In the genomic region with DNA sequence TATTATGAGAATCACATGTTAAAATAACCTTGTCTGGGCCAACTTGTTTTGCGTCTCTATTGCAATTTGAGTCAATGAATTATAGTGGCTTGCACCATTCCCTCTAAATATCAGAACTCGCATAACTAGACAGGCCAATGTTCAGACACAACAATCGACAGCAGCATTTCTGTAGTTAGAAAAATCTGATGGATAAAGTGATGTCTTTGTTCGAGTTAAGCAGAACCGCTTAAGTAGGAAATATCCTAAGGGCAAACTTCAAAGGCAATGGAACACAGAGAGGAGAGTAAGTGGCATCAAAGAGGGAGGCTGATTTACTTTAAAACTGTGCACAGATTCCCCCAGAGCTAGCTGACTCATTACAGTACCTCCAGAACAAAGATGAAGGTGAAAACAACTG, we compare ENCODE assay signal across 25 cellular contexts.
DNase-seq lines count a peak whose midpoint lies in the region; FAIRE-seq and TF ChIP-seq lines count a peak whose summit lies in the region.
"Had no signal": no experiment of that assay in that cellular context is flagged by ENCODE, and none has a peak within 500 bp of the region (broad histone marks: within the 10 kb centered on the region; RNA-seq: fewer than 3 reads in every experiment).

No MANE protein-coding gene starts in this region.

- H3K9me3 ChIP-seq in mammary epithelial cell (replicated peaks; ENCODE audit: insufficient read depth, low read length) (no peaks in the 10 kb centered on the region), trophoblast cell (ENCODE audit: insufficient read depth, low read depth, low read length) (peaks cover 4% of the 10 kb centered on the region), sigmoid colon (no peaks in the 10 kb centered on the region)
- H3K9me3 ChIP-seq: A549, BE2C had no signal

- H3K27ac Mint-ChIP-seq in MCF 10A (ENCODE audit: low read depth, unreplicated experiment), result no peak overlapping the region
- H3K27ac Mint-ChIP-seq: CD14-positive monocyte; CD4-positive, alpha-beta memory T cell; CD4-positive, CD25-positive, alpha-beta regulatory T cell; CD8-positive, alpha-beta memory T cell had no signal

- no peak overlapping the region for H3K18ac ChIP-seq in trophoblast cell (ENCODE audit: low read length)

- no peak for FAIRE-seq in H54 (lab: Jason Lieb, UNC)
- FAIRE-seq: A549, D721Med, G401.6, GM12891, GM19239 had no signal

- TF ChIP-seq POLR2A in sigmoid colon (IDR thresholded peaks at IDR 0.05), result no peak
- no peak for TF ChIP-seq POLR2A in H54 (IDR thresholded peaks at IDR 0.05; ENCODE audit: low read depth, low read length)

- peak overlapping the region; percentile 26 for H2AFZ ChIP-seq in mammary epithelial cell (ENCODE audit: low read depth, low read length)
- no peak overlapping the region for H2AFZ ChIP-seq in trophoblast cell (ENCODE audit: insufficient read depth, low read length, poor library complexity)

- peaks cover 10% of the 10 kb centered on the region for H3K9me3 Mint-ChIP-seq in MCF 10A (ENCODE audit: unreplicated experiment)
- H3K9me3 Mint-ChIP-seq: CD8-positive, alpha-beta memory T cell had no signal

- H3K4me1 ChIP-seq in mammary epithelial cell (ENCODE audit: insufficient read depth, low read length) (no peaks in the 10 kb centered on the region), trophoblast cell (ENCODE audit: control insufficient read depth in 1 of 2, insufficient read depth in 2 of 2, low read length in 2 of 2) (peaks cover 0 to 2% of the 10 kb centered on the region in 2 experiments), sigmoid colon (no peaks in the 10 kb centered on the region)
- H3K4me1 ChIP-seq: A549, BE2C, BLaER1, Caco-2 had no signal

- no peaks in the 10 kb centered on the region for H4K20me1 ChIP-seq in mammary epithelial cell (ENCODE audit: insufficient read depth, low read length)
- H4K20me1 ChIP-seq: BLaER1 had no signal

- no peak for TF ChIP-seq CTCF in mammary epithelial cell (conservative IDR thresholded peaks at IDR 0.05 in 1 of 2, IDR thresholded peaks at IDR 0.05 in 1 of 2; ENCODE audit: extremely low read depth in 1 of 2, insufficient read depth in 1 of 2, low read depth in 1 of 2, low read length in 2 of 2)
- TF ChIP-seq CTCF in MCF 10A (IDR thresholded peaks at IDR 0.05; ENCODE audit: unreplicated experiment), result no peak
- TF ChIP-seq CTCF in sigmoid colon (IDR thresholded peaks at IDR 0.05), result no peak

- dilution Hi-C loops in mammary epithelial cell (cut with HindIII; ENCODE audit: low sequenced_read_pairs), result no loop called here

- no peak for TF ChIP-seq EP300 in sigmoid colon (IDR thresholded peaks at IDR 0.05)

- no peaks in the 10 kb centered on the region for H3K4me1 Mint-ChIP-seq in MCF 10A (ENCODE audit: insufficient read depth, unreplicated experiment)
- H3K4me1 Mint-ChIP-seq: CD14-positive monocyte; CD4-positive, alpha-beta memory T cell; CD4-positive, CD25-positive, alpha-beta regulatory T cell; CD8-positive, alpha-beta memory T cell had no signal

- H3K27me3 Mint-ChIP-seq in MCF 10A (ENCODE audit: insufficient read depth, unreplicated experiment), result no peaks in the 10 kb centered on the region
- H3K27me3 Mint-ChIP-seq: CD4-positive, CD25-positive, alpha-beta regulatory T cell had no signal

- no peak overlapping the region for H4K91ac ChIP-seq in trophoblast cell (ENCODE audit: low read depth, low read length)

- H3K4me3 ChIP-seq in mammary epithelial cell (replicated peaks in 1 of 3; ENCODE audit: insufficient read depth in 1 of 3, low read depth in 2 of 3, low read length in 3 of 3) (no peak overlapping the region), trophoblast cell (ENCODE audit: low read depth, low read length) (no peak overlapping the region), sigmoid colon (no peak overlapping the region)
- H3K4me3 ChIP-seq: A549, BLaER1 had no signal

- H3K14ac ChIP-seq in trophoblast cell (ENCODE audit: low read length), result no peak overlapping the region

- no peak overlapping the region for H2BK120ac ChIP-seq in trophoblast cell (ENCODE audit: insufficient read depth, low read length, poor library complexity)

- H3K4me2 ChIP-seq in mammary epithelial cell (ENCODE audit: insufficient read depth, low read depth, low read length) (no peak overlapping the region), trophoblast cell (ENCODE audit: low read length) (no peak overlapping the region)
- H3K4me2 ChIP-seq: A549, BLaER1 had no signal

- H3K23ac ChIP-seq in trophoblast cell (ENCODE audit: low read length), result no peak overlapping the region

- H3K79me1 ChIP-seq in trophoblast cell (ENCODE audit: low read length), result no peaks in the 10 kb centered on the region

- no peak overlapping the region for H3K4ac ChIP-seq in trophoblast cell (ENCODE audit: low read depth, low read length)

- H3K79me2 ChIP-seq in mammary epithelial cell (ENCODE audit: insufficient read depth, low read length), result no peaks in the 10 kb centered on the region
- no peaks in the 10 kb centered on the region for H3K79me2 ChIP-seq in trophoblast cell (ENCODE audit: control insufficient read depth, insufficient read depth, low read length, poor library complexity)

- H2BK12ac ChIP-seq in trophoblast cell (ENCODE audit: low read length), result no peak overlapping the region

- no peak overlapping the region for H3K4me3 Mint-ChIP-seq in MCF 10A (ENCODE audit: unreplicated experiment)
- H3K4me3 Mint-ChIP-seq: CD14-positive monocyte; CD4-positive, alpha-beta memory T cell; CD4-positive, CD25-positive, alpha-beta regulatory T cell; CD8-positive, alpha-beta memory T cell had no signal

- in situ Hi-C loops in mammary epithelial cell (cut with MboI; ENCODE audit: low sequenced_read_pairs in 2 of 2), result no loop called here
- in situ Hi-C loops in SK-MEL-5 (cut with HindIII; ENCODE audit: low pct_unique_long_range_greater_than_20kb, low sequenced_read_pairs), result no loop called here
- in situ Hi-C loops in ACHN (cut with HindIII; ENCODE audit: low pct_ligation_motif_present, low pct_unique_long_range_greater_than_20kb, low sequenced_read_pairs), result no loop called here

- no peak overlapping the region for H2BK5ac ChIP-seq in trophoblast cell (ENCODE audit: low read depth, low read length, poor library complexity)

- H3K27ac ChIP-seq in mammary epithelial cell (ENCODE audit: insufficient read depth, low read depth, low read length) (no peak overlapping the region), trophoblast cell (ENCODE audit: low read depth, low read length) (peak overlapping the region; percentile 39), sigmoid colon (no peak overlapping the region)
- H3K27ac ChIP-seq: 22Rv1, A549, BLaER1 had no signal

- H3K36me3 Mint-ChIP-seq in MCF 10A (ENCODE audit: insufficient read depth, unreplicated experiment), result no peaks in the 10 kb centered on the region
- H3K36me3 Mint-ChIP-seq: CD14-positive monocyte; CD4-positive, alpha-beta memory T cell; CD4-positive, CD25-positive, alpha-beta regulatory T cell; CD8-positive, alpha-beta memory T cell had no signal

- BruUV-seq in mammary epithelial cell (replicated peaks; lab: Mats Ljungman, UMichigan), result no TSS peak
- BruUV-seq in MCF 10A (replicated peaks; lab: Mats Ljungman, UMichigan), result no TSS peak

- H4K12ac ChIP-seq in trophoblast cell (ENCODE audit: low read depth, low read length), result no peak overlapping the region

- H3K36me3 ChIP-seq in mammary epithelial cell (ENCODE audit: insufficient read depth, low read length), result no peaks in the 10 kb centered on the region
- no peaks in the 10 kb centered on the region for H3K36me3 ChIP-seq in trophoblast cell (ENCODE audit: control insufficient read depth in 1 of 2, insufficient read depth in 2 of 2, low read length in 2 of 2)
- no peaks in the 10 kb centered on the region for H3K36me3 ChIP-seq in sigmoid colon
- H3K36me3 ChIP-seq: BE2C, BLaER1 had no signal

- H3K9ac ChIP-seq in mammary epithelial cell (ENCODE audit: insufficient read depth, low read length) (no peak overlapping the region), trophoblast cell (ENCODE audit: low read length) (no peak overlapping the region)
- H3K9ac ChIP-seq: BLaER1 had no signal

- CTCF ChIA-PET in mammary epithelial cell (lab: Charles Lee; ENCODE audit: low non-redundant PET) (no interaction called here), MCF 10A (lab: Yijun Ruan, JAX) (interaction anchor here (1.8 kb wide), 1 partner anchor 79 kb away, joined by 4 read pairs; no protein-coding TSS in a partner anchor)

- intact Hi-C loops in mammary epithelial cell (cut with micrococcal nuclease) (no loop called here), MCF 10A (cut with micrococcal nuclease) (no loop called here), sigmoid colon (cut with DNase I) (no loop called here)

- 17% methylated on average over 5 of the region's 5 CpGs for WGBS in mammary epithelial cell (ENCODE audit: low coverage, missing lambda C conversion rate)
- WGBS in trophoblast cell (ENCODE audit: extremely low coverage, insufficient coverage, insufficient read length), result no CpG with 5 or more reads among the region's 5 CpGs
- WGBS in sigmoid colon, 2 donors, result 86 to 87% methylated on average over 5 of the region's 5 CpGs

- H4K8ac ChIP-seq in trophoblast cell (ENCODE audit: low read depth, low read length), result no peak overlapping the region

- no peak overlapping the region for H2AK5ac ChIP-seq in trophoblast cell (ENCODE audit: low read length)

- POLR2A ChIA-PET in MCF 10A (lab: Yijun Ruan, JAX), result no interaction called here

- DNase-seq in mammary epithelial cell, result no peak
- DNase-seq in MCF 10A (ENCODE audit: unreplicated experiment), result no peak
- peak; percentile 58 for DNase-seq in SK-MEL-5 (ENCODE audit: low read depth, low spot score)
- DNase-seq in islet precursor cell, result peak; percentile 62
- DNase-seq in trophoblast cell, result no peak
- DNase-seq in ACHN, result no peak
- no peak for DNase-seq in sigmoid colon
- no peak for DNase-seq in H54 (ENCODE audit: insufficient read length, low spot score)
- DNase-seq: BE2C; C1 segment of cervical spinal cord; Caco-2; Calu3; CD4-positive, alpha-beta memory T cell; CD4-positive, CD25-positive, alpha-beta regulatory T cell; CD8-positive, alpha-beta memory T cell; DMS79 treated with DMSO at 0.1 percent for 48 hours; GF-D8 had no signal

- H3K27me3 ChIP-seq in mammary epithelial cell (ENCODE audit: insufficient read depth, low read length) (no peaks in the 10 kb centered on the region), trophoblast cell (ENCODE audit: insufficient read depth, low read length) (no peaks in the 10 kb centered on the region), sigmoid colon (no peaks in the 10 kb centered on the region)
- H3K27me3 ChIP-seq: BE2C, BLaER1 had no signal

Comparison
In these comparisons a context has a peak if more than half of its experiments do, and no peak if none do; other contexts are left out.
1. DNase-seq: peak in SK-MEL-5 (single experiment) and islet precursor cell (single experiment); none in mammary epithelial cell (single experiment), MCF 10A (single experiment), trophoblast cell (0 of 2), ACHN (single experiment), sigmoid colon (single experiment) and H54 (single experiment).